ENCODE assay signal across 9 cellular contexts in the genomic region with DNA sequence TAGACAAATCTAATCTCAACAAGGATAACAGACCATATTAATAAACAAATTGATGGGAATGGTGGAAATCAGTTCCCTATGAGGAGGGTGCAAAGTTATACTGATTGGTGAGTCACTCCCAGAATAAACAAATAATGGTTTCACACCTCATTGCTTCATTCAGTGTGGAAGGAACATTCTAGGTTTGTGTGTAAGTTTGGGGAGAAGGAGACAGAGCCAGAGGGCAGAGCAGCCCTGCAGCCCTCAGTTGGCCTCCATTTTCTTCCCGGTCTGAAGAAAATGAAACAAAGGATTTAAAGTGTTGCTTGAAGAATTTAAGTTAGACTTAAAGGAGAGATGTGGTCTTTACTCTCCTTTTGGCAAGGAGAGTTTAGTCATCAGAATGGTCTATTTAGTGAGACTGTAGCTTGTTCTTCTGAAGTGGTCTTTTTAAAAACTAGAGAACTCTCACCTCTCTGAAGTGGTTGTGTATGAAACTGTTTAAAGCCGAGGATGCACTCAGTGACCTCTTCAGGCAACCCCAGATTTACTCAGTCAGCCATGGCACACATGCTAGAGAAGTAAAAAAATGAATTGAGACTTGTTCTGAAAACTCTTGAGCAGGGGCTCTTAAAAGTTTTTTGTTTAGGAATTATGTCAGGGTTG. TPM values are rescaled to one million over a fixed set of nuclear protein-coding genes. Genes with fewer than 3 reads are reported as not detected.
A peak's percentile ranks its signal among the peaks of the same experiment; 100 is the strongest.
DNase-seq lines count a peak whose midpoint lies in the region; ATAC-seq, FAIRE-seq and TF ChIP-seq lines count a peak whose summit lies in the region.
"Had no signal": no experiment of that assay in that cellular context is flagged by ENCODE, and none has a peak within 500 bp of the region (broad histone marks: within the 10 kb centered on the region; RNA-seq: fewer than 3 reads in every experiment).

No MANE protein-coding gene starts in this region.

- H3K4me3 ChIP-seq in HL-60 (replicated peaks; ENCODE audit: insufficient read depth, low read length) (no peak overlapping the region), mucosa of descending colon (no peak overlapping the region), dorsolateral prefrontal cortex (no peak overlapping the region)

- peak; percentile 53 for ATAC-seq in GM18508 (IDR thresholded peaks at IDR 0.05; ENCODE audit: insufficient read depth, unreplicated experiment)
- ATAC-seq in GM21717 (IDR thresholded peaks at IDR 0.05; ENCODE audit: unreplicated experiment): peak; percentile 63
- ATAC-seq in mucosa of descending colon: peak; percentile 37
- ATAC-seq in GM19324 (IDR thresholded peaks at IDR 0.05; ENCODE audit: low FRiP score, unreplicated experiment): no peak

- intact Hi-C loops in mucosa of descending colon (cut with DNase I, micrococcal nuclease): no loop called here
- intact Hi-C loops in dorsolateral prefrontal cortex (cut with DNase I): no loop called here

- DNase-seq in HL-60 (ENCODE audit: low read depth in 1 of 2, low spot score in 1 of 2): no peak
- DNase-seq in mucosa of descending colon: no peak
- no peak for DNase-seq in dorsolateral prefrontal cortex
- no peak for DNase-seq in activated CD4-positive, CD25-positive, alpha-beta regulatory T cell treated with anti-CD3 and anti-CD28 coated beads, Interleukin-2, amount 50 U/mL, for 72 hours
- no peak for DNase-seq in RCC 7860 (ENCODE audit: low spot score)
- DNase-seq: T-helper 9 cell had no signal

- no peaks in the 10 kb centered on the region for H3K27me3 ChIP-seq in HL-60 (ENCODE audit: insufficient read depth, poor library complexity, severe bottlenecking)
- H3K27me3 ChIP-seq in dorsolateral prefrontal cortex: peaks cover 0 to 12% (median 0%) of the 10 kb centered on the region in 45 donors

- H3K27ac ChIP-seq in HL-60 (replicated peaks) (peak overlapping the region; percentile 49), dorsolateral prefrontal cortex (no peak overlapping the region)

- no peak for FAIRE-seq in RCC 7860 (lab: Jason Lieb, UNC)

- H3K9me3 ChIP-seq in mucosa of descending colon: no peaks in the 10 kb centered on the region

- TF ChIP-seq CTCF in HL-60 (IDR thresholded peaks at IDR 0.05; ENCODE audit: insufficient read depth, low read length): no peak
- TF ChIP-seq CTCF in mucosa of descending colon (IDR thresholded peaks at IDR 0.05): no peak
- TF ChIP-seq CTCF in dorsolateral prefrontal cortex (IDR thresholded peaks at IDR 0.05 in 54 of 56, conservative IDR thresholded peaks at IDR 0.05 in 2 of 56; ENCODE audit: low read depth in 1 of 56, partially characterized antibody in 56 of 56): no peak

- H3K4me1 ChIP-seq in mucosa of descending colon (ENCODE audit: low read depth): no peaks in the 10 kb centered on the region

- no peaks in the 10 kb centered on the region for H3K36me3 ChIP-seq in mucosa of descending colon (ENCODE audit: low read depth)

RNA-seq across cellular contexts. Expression of a gene that starts 27.2 kb away (rescaled TPM):
- total RNA-seq in mucosa of descending colon: 10 to 100 TPM in 1 of 3 donors, 1 to 10 TPM in 2; 7.8 to 14.9 (median 8.8) TPM
- 10 to 100 TPM in 18 of 120 experiments, 1 to 10 TPM in 102; 1.7 to 15.4 (median 6.4) TPM for total RNA-seq in dorsolateral prefrontal cortex
